17 cellular contexts compared by ENCODE assay signal in genomic region chr5:116371431-116371830, GRCh38.
A peak's percentile ranks its signal among the peaks of the same experiment; 100 is the strongest.
DNase-seq lines count a peak whose midpoint lies in the region; ATAC-seq and TF ChIP-seq lines count a peak whose summit lies in the region.
"Had no signal": no experiment of that assay in that cellular context is flagged by ENCODE, and none has a peak within 500 bp of the region (broad histone marks: within the 10 kb centered on the region; RNA-seq: fewer than 3 reads in every experiment).

No MANE protein-coding gene starts in this region.

- no peaks in the 10 kb centered on the region for H3K27me3 ChIP-seq in neural progenitor cell
- H3K27me3 ChIP-seq: testis had no signal

- DNase-seq in SW480 (ENCODE audit: low spot score) (peak; percentile 34), left colon (peak in 1 of 2 donors; percentile 21), sciatic nerve (ENCODE audit: low spot score) (no peak), SK-N-DZ (ENCODE audit: low spot score) (no peak), neural progenitor cell (ENCODE audit: low spot score) (no peak), Ammon's horn (ENCODE audit: low spot score) (no peak)
- DNase-seq: activated CD4-positive, alpha-beta memory T cell treated with anti-CD3 and anti-CD28 coated beads, Interleukin-2, amount 10 ng/mL, durations not matched to agents 7 days and 5 days; activated T-cell treated with anti-CD3 and anti-CD28 coated beads, Interleukin-2, amount 50 U/mL, for 4 hours; effector memory CD8-positive, alpha-beta T cell; GOT3; left ventricle myocardium superior; NCI-H1694; testis had no signal

- no peaks in the 10 kb centered on the region for H3K79me2 ChIP-seq in neural progenitor cell (ENCODE audit: low read depth)

- no peaks in the 10 kb centered on the region for H3K9me3 Mint-ChIP-seq in neural progenitor cell
- H3K9me3 Mint-ChIP-seq: activated CD4-positive, alpha-beta memory T cell treated with anti-CD3 and anti-CD28 coated beads, Interleukin-2, amount 10 ng/mL, durations not matched to agents 7 days and 5 days; activated T-cell treated with anti-CD3 and anti-CD28 coated beads, Interleukin-2, amount 50 U/mL, for 4 hours; effector memory CD8-positive, alpha-beta T cell; naive thymus-derived CD8-positive, alpha-beta T cell had no signal

- H3K27ac Mint-ChIP-seq in neural progenitor cell, result no peak overlapping the region
- H3K27ac Mint-ChIP-seq: activated CD4-positive, alpha-beta memory T cell treated with anti-CD3 and anti-CD28 coated beads, Interleukin-2, amount 10 ng/mL, durations not matched to agents 7 days and 5 days; effector memory CD8-positive, alpha-beta T cell had no signal

- no peaks in the 10 kb centered on the region for H3K9me3 ChIP-seq in neural progenitor cell (ENCODE audit: low read depth)
- H3K9me3 ChIP-seq: testis had no signal

- no peak overlapping the region for H2AFZ ChIP-seq in neural progenitor cell (replicated peaks)

- no peak for TF ChIP-seq CTCF in neural progenitor cell (IDR thresholded peaks at IDR 0.05)

- no peak overlapping the region for H3K4me3 ChIP-seq in neural progenitor cell
- H3K4me3 ChIP-seq: testis had no signal

- no peak overlapping the region for H3K27ac ChIP-seq in neural progenitor cell
- H3K27ac ChIP-seq: testis had no signal

- H3K27me3 Mint-ChIP-seq in neural progenitor cell (ENCODE audit: insufficient read depth, low read depth), result peaks cover 2% of the 10 kb centered on the region
- H3K27me3 Mint-ChIP-seq: activated CD4-positive, alpha-beta memory T cell treated with anti-CD3 and anti-CD28 coated beads, Interleukin-2, amount 10 ng/mL, durations not matched to agents 7 days and 5 days; effector memory CD8-positive, alpha-beta T cell; naive thymus-derived CD8-positive, alpha-beta T cell had no signal

- H3K9ac ChIP-seq in neural progenitor cell, result no peak overlapping the region

- peaks cover 8% of the 10 kb centered on the region for H3F3A ChIP-seq in neural progenitor cell (ENCODE audit: low read depth)

- no peak overlapping the region for H3K4me2 ChIP-seq in neural progenitor cell

- ATAC-seq in GM19463 (IDR thresholded peaks at IDR 0.05; ENCODE audit: unreplicated experiment), result peak; percentile 40
- peak; percentile 86 for ATAC-seq in left colon
- peak; percentile 24 for ATAC-seq in sciatic nerve
- ATAC-seq in GM19351 (IDR thresholded peaks at IDR 0.05; ENCODE audit: unreplicated experiment), result no peak
- ATAC-seq: activated T-cell treated with anti-CD3 and anti-CD28 coated beads, Interleukin-2, amount 50 U/mL, for 4 hours; effector memory CD8-positive, alpha-beta T cell; naive thymus-derived CD8-positive, alpha-beta T cell; SK-N-SH treated with all-trans-retinoic acid at 6 μM for 48 hours had no signal

- H3K36me3 ChIP-seq in neural progenitor cell, result no peaks in the 10 kb centered on the region

- intact Hi-C loops in left colon (cut with DNase I, micrococcal nuclease), result no loop called here
- intact Hi-C loops in sciatic nerve (cut with DNase I), result no loop called here

- no peaks in the 10 kb centered on the region for H4K20me1 ChIP-seq in neural progenitor cell (ENCODE audit: low read depth)

- H3K4me3 Mint-ChIP-seq in neural progenitor cell, result no peak overlapping the region
- H3K4me3 Mint-ChIP-seq: activated CD4-positive, alpha-beta memory T cell treated with anti-CD3 and anti-CD28 coated beads, Interleukin-2, amount 10 ng/mL, durations not matched to agents 7 days and 5 days; activated T-cell treated with anti-CD3 and anti-CD28 coated beads, Interleukin-2, amount 50 U/mL, for 4 hours; effector memory CD8-positive, alpha-beta T cell had no signal

- peaks cover 24% of the 10 kb centered on the region for H3K4me1 Mint-ChIP-seq in neural progenitor cell
- H3K4me1 Mint-ChIP-seq: activated CD4-positive, alpha-beta memory T cell treated with anti-CD3 and anti-CD28 coated beads, Interleukin-2, amount 10 ng/mL, durations not matched to agents 7 days and 5 days had no signal

- peaks cover 9% of the 10 kb centered on the region for H3K4me1 ChIP-seq in neural progenitor cell
- H3K4me1 ChIP-seq: testis had no signal

- H3K36me3 Mint-ChIP-seq in neural progenitor cell, result peaks cover 2% of the 10 kb centered on the region
